8 cellular contexts compared by ENCODE assay signal in genomic region chr3:50237754-50238548, GRCh38. TPM values are rescaled to one million over a fixed set of nuclear protein-coding genes. Genes with fewer than 3 reads are reported as not detected.
DNase-seq lines count a peak whose midpoint lies in the region; ATAC-seq, FAIRE-seq and TF ChIP-seq lines count a peak whose summit lies in the region.

No MANE protein-coding gene starts in this region.

- no peak for TF ChIP-seq RAD21 in HepG2 (CRISPR knock-in tag; IDR thresholded peaks at IDR 0.05)

- TF ChIP-seq EP300 in HepG2 (IDR thresholded peaks at IDR 0.05; ENCODE audit: low read depth in 2 of 2, low read length in 2 of 2) (no peak), HepG2 (CRISPR knock-in tag; IDR thresholded peaks at IDR 0.05; ENCODE audit: borderline replicate concordance) (no peak)

- peak overlapping the region; percentile 82 for H3K27ac ChIP-seq in colonic mucosa
- no peak overlapping the region for H3K27ac ChIP-seq in HepG2 (ENCODE audit: extremely low read length, insufficient read depth, low read length)

- no TSS peak for BruUV-seq in HepG2 (replicated peaks; lab: Mats Ljungman, UMichigan)

- peak overlapping the region; percentile 52 for H3K4me3 ChIP-seq in colonic mucosa
- no peak overlapping the region for H3K4me3 ChIP-seq in HepG2 (replicated peaks in 1 of 3; ENCODE audit: insufficient read depth in 1 of 3, low read depth in 2 of 3, low read length in 3 of 3)

- TF ChIP-seq POLR2A in HepG2 (IDR thresholded peaks at IDR 0.05; ENCODE audit: insufficient read depth in 1 of 2, low read depth in 2 of 2, low read length in 2 of 2) = no peak

- H3K9me3 ChIP-seq in colonic mucosa = no peaks in the 10 kb centered on the region
- H3K9me3 ChIP-seq in HepG2 (ENCODE audit: low read length) = no peaks in the 10 kb centered on the region

- no peak for ATAC-seq in HepG2

- H3K79me2 ChIP-seq in HepG2 (ENCODE audit: insufficient read depth, low read length) = peaks cover 29% of the 10 kb centered on the region

- H3K27me3 ChIP-seq in colonic mucosa (no peaks in the 10 kb centered on the region), HepG2 (ENCODE audit: control insufficient read depth in 1 of 2, insufficient read depth in 2 of 2, low read length in 2 of 2) (no peaks in the 10 kb centered on the region; a peak in 1 of 5 replicates)

- H3K9ac ChIP-seq in colonic mucosa (ENCODE audit: low read depth in 2 of 2, low read length in 2 of 2) = peak overlapping the region; percentile 58 to 89
- peak overlapping the region; percentile 81; the same call in 1 of the 2 replicates for H3K9ac ChIP-seq in HepG2 (ENCODE audit: insufficient read depth, low read depth, low read length)

- peak overlapping the region; percentile 79 for H3K4me2 ChIP-seq in HepG2 (ENCODE audit: low read depth, low read length)

- TF ChIP-seq CTCF in colonic mucosa (IDR thresholded peaks at IDR 0.05) (no peak), HepG2 (CRISPR knock-in tag; IDR thresholded peaks at IDR 0.05) (no peak)

- no CpG with 5 or more reads among the region's 31 CpGs for WGBS in HepG2 (ENCODE audit: low lambda C conversion rate)

- H3K4me1 ChIP-seq in colonic mucosa = peaks cover 31% of the 10 kb centered on the region
- peaks cover 53% of the 10 kb centered on the region for H3K4me1 ChIP-seq in HepG2 (ENCODE audit: insufficient read depth, low read length)

- no peak for FAIRE-seq in HepG2 (lab: Jason Lieb, UNC)

- H3K36me3 ChIP-seq in colonic mucosa (no peaks in the 10 kb centered on the region), HepG2 (replicated peaks in 1 of 2; ENCODE audit: control insufficient read depth in 1 of 2, insufficient read depth in 2 of 2, low read length in 2 of 2) (peaks cover 0 to 2% of the 10 kb centered on the region in 2 experiments; a peak in 1 of 5 replicates)

- in situ Hi-C loops in HepG2 (cut with HindIII; ENCODE audit: extremely low pct_ligation_motif_present, low pct_unique_long_range_greater_than_20kb) = no loop called here

- no peak overlapping the region for H2AFZ ChIP-seq in HepG2 (ENCODE audit: low read length)

- intact Hi-C loops in colonic mucosa (cut with DNase I) = no loop called here
- intact Hi-C loops in HepG2 (cut with micrococcal nuclease; ENCODE audit: unreplicated experiment) = no loop called here

- CTCF ChIA-PET in HepG2 (lab: Yijun Ruan, JAX; ENCODE audit: low intra/inter-chr PET ratio, low total read pairs) = no interaction called here

- peak; percentile 92 for DNase-seq in EL
- DNase-seq in H4 (ENCODE audit: low spot score) = peak; percentile 83
- DNase-seq in NCI-H345 (lab: John Stamatoyannopoulos, UW) = peak; percentile 67
- peak; percentile 93 for DNase-seq in activated CD4-positive, alpha-beta T cell treated with anti-CD3 and anti-CD28 coated beads for 48 hours
- DNase-seq in colonic mucosa = peak; percentile 76
- DNase-seq in HepG2 (ENCODE audit: low spot score) = no peak
- DNase-seq in stimulated activated CD4-positive, alpha-beta T cell treated with anti-CD3 and anti-CD28 coated beads, Interleukin-4, amount 100 ng/mL, for 1 hour = peak; percentile 87
- no peak for DNase-seq in NCI-H2171 treated with DMSO at 0.1 percent for 48 hours (lab: John Stamatoyannopoulos, UW)

- POLR2A ChIA-PET in HepG2 (lab: Yijun Ruan, JAX) = interaction anchor here (1.0 to 1.2 kb wide), 2 partner anchors 10 to 22 kb away, joined by 3 to 4 read pairs; no protein-coding TSS in a partner anchor

- H4K20me1 ChIP-seq in HepG2 (ENCODE audit: insufficient read depth, low read length) = no peaks in the 10 kb centered on the region

RNA-seq across cellular contexts. Expression of gene GNAI2, which starts 1.9 kb away (rescaled TPM):
- 127 and 141 TPM in 2 replicates for total RNA-seq in H4 (2014; rRNA removed; shearing (Covaris generic))
- total RNA-seq in colonic mucosa = 10 to 100 TPM; 48.7 to 77.4 TPM
- total RNA-seq in HepG2 (2016; rRNA removed; fragmentation: Illumina TruSeq; extraction: Trizol) = 34.5 and 51.1 TPM in 2 replicates
- total RNA-seq in HepG2 (2016; cell fraction: cytosol; rRNA removed; fragmentation: Illumina TruSeq; extraction: Trizol; ENCODE audit: low read depth) = 26.6 and 32.1 TPM in 2 replicates
- 33.4 and 51.3 TPM in 2 replicates for total RNA-seq in HepG2 (2016; cell fraction: insoluble cytoplasmic fraction; rRNA removed; fragmentation: Illumina TruSeq; extraction: Trizol)
- 43.7 and 48.0 TPM in 2 replicates for total RNA-seq in HepG2 (2016; cell fraction: membrane; rRNA removed; fragmentation: Illumina TruSeq; extraction: Trizol)
- total RNA-seq in HepG2 (2016; cell fraction: nucleus; rRNA removed; fragmentation: Illumina TruSeq; extraction: Trizol) = 26.6 and 32.5 TPM in 2 replicates
- 66.1 and 66.2 TPM in 2 replicates for polyA plus RNA-seq in HepG2 (2011; rRNA removed)
- 64.5 and 77.2 TPM in 2 replicates for polyA plus RNA-seq in HepG2 (2011; cell fraction: cytosol; rRNA removed)
- 39.4 and 42.6 TPM in 2 replicates for polyA plus RNA-seq in HepG2 (2011; cell fraction: nucleus; rRNA removed)
- polyA plus RNA-seq in HepG2 (2012) = 25.4 and 25.9 TPM in 2 replicates
- polyA plus RNA-seq in HepG2 (2016; cell fraction: cytosol; fragmentation: Illumina TruSeq; extraction: Trizol; ENCODE audit: low read depth) = 37.3 and 42.8 TPM in 2 replicates
- polyA plus RNA-seq in HepG2 (2016; cell fraction: insoluble cytoplasmic fraction; fragmentation: Illumina TruSeq; extraction: Trizol; ENCODE audit: low read depth) = 57.1 and 66.6 TPM in 2 replicates
- polyA plus RNA-seq in HepG2 (2016; cell fraction: membrane; fragmentation: Illumina TruSeq; extraction: Trizol; ENCODE audit: low read depth) = 69.3 and 71.1 TPM in 2 replicates
- polyA plus RNA-seq in HepG2 (2016; cell fraction: nucleus; fragmentation: Illumina TruSeq; extraction: Trizol; ENCODE audit: insufficient read depth, low read depth) = 73.5 and 75.3 TPM in 2 replicates
- polyA minus RNA-seq in HepG2 (2011; rRNA and poly(A)+ RNA removed; ENCODE audit: low replicate concordance) = 111 and 236 TPM in 2 replicates
- 26.0 and 26.4 TPM in 2 replicates for polyA minus RNA-seq in HepG2 (2011; cell fraction: cytosol; rRNA and poly(A)+ RNA removed)
- 16.4 and 20.0 TPM in 2 replicates for polyA minus RNA-seq in HepG2 (2011; cell fraction: nucleus; rRNA and poly(A)+ RNA removed)

RNA-seq across cellular contexts. Expression of gene SEMA3B, which starts 31.0 kb away (rescaled TPM):
- total RNA-seq in H4 (2014; rRNA removed; shearing (Covaris generic)) = 5.9 and 8.9 TPM in 2 replicates
- total RNA-seq in colonic mucosa = 10 to 100 TPM; 51.6 to 57.0 TPM
- total RNA-seq in HepG2 (2016; rRNA removed; fragmentation: Illumina TruSeq; extraction: Trizol) = 25.6 and 93.2 TPM in 2 replicates
- 12.3 and 13.3 TPM in 2 replicates for total RNA-seq in HepG2 (2016; cell fraction: cytosol; rRNA removed; fragmentation: Illumina TruSeq; extraction: Trizol; ENCODE audit: low read depth)
- 23.5 and 94.1 TPM in 2 replicates for total RNA-seq in HepG2 (2016; cell fraction: insoluble cytoplasmic fraction; rRNA removed; fragmentation: Illumina TruSeq; extraction: Trizol)
- total RNA-seq in HepG2 (2016; cell fraction: membrane; rRNA removed; fragmentation: Illumina TruSeq; extraction: Trizol) = 18.0 and 19.0 TPM in 2 replicates
- 106 and 120 TPM in 2 replicates for total RNA-seq in HepG2 (2016; cell fraction: nucleus; rRNA removed; fragmentation: Illumina TruSeq; extraction: Trizol)
- 158 and 173 TPM in 2 replicates for polyA plus RNA-seq in HepG2 (2011; rRNA removed)
- polyA plus RNA-seq in HepG2 (2011; cell fraction: cytosol; rRNA removed) = 99.8 and 199 TPM in 2 replicates
- polyA plus RNA-seq in HepG2 (2011; cell fraction: nucleus; rRNA removed) = 824 and 1,487 TPM in 2 replicates
- 48.8 and 75.5 TPM in 2 replicates for polyA plus RNA-seq in HepG2 (2012)
- 10.5 and 10.8 TPM in 2 replicates for polyA plus RNA-seq in HepG2 (2016; cell fraction: cytosol; fragmentation: Illumina TruSeq; extraction: Trizol; ENCODE audit: low read depth)
- 26.4 and 37.1 TPM in 2 replicates for polyA plus RNA-seq in HepG2 (2016; cell fraction: insoluble cytoplasmic fraction; fragmentation: Illumina TruSeq; extraction: Trizol; ENCODE audit: low read depth)
- 15.3 and 17.6 TPM in 2 replicates for polyA plus RNA-seq in HepG2 (2016; cell fraction: membrane; fragmentation: Illumina TruSeq; extraction: Trizol; ENCODE audit: low read depth)
- polyA plus RNA-seq in HepG2 (2016; cell fraction: nucleus; fragmentation: Illumina TruSeq; extraction: Trizol; ENCODE audit: insufficient read depth, low read depth) = 390 and 409 TPM in 2 replicates
- 84.6 and 160 TPM in 2 replicates for polyA minus RNA-seq in HepG2 (2011; rRNA and poly(A)+ RNA removed; ENCODE audit: low replicate concordance)
- 55.4 and 70.0 TPM in 2 replicates for polyA minus RNA-seq in HepG2 (2011; cell fraction: cytosol; rRNA and poly(A)+ RNA removed)
- polyA minus RNA-seq in HepG2 (2011; cell fraction: nucleus; rRNA and poly(A)+ RNA removed) = 81.1 and 108 TPM in 2 replicates

RNA-seq across cellular contexts. Expression of gene SLC38A3, which starts 32.9 kb away (rescaled TPM):
- not detected in 2 replicates for total RNA-seq in H4 (2014; rRNA removed; shearing (Covaris generic))
- under 1 TPM; 0.24 to 0.40 TPM for total RNA-seq in colonic mucosa
- total RNA-seq in HepG2 (2016; rRNA removed; fragmentation: Illumina TruSeq; extraction: Trizol) = 14.3 and 29.8 TPM in 2 replicates
- 9.4 and 12.0 TPM in 2 replicates for total RNA-seq in HepG2 (2016; cell fraction: cytosol; rRNA removed; fragmentation: Illumina TruSeq; extraction: Trizol; ENCODE audit: low read depth)
- 14.3 and 31.3 TPM in 2 replicates for total RNA-seq in HepG2 (2016; cell fraction: insoluble cytoplasmic fraction; rRNA removed; fragmentation: Illumina TruSeq; extraction: Trizol)
- 13.7 and 15.1 TPM in 2 replicates for total RNA-seq in HepG2 (2016; cell fraction: membrane; rRNA removed; fragmentation: Illumina TruSeq; extraction: Trizol)
- 51.2 and 60.9 TPM in 2 replicates for total RNA-seq in HepG2 (2016; cell fraction: nucleus; rRNA removed; fragmentation: Illumina TruSeq; extraction: Trizol)
- 164 and 247 TPM in 2 replicates for polyA plus RNA-seq in HepG2 (2011; rRNA removed)
- polyA plus RNA-seq in HepG2 (2011; cell fraction: cytosol; rRNA removed) = 69.6 and 77.8 TPM in 2 replicates
- 645 and 755 TPM in 2 replicates for polyA plus RNA-seq in HepG2 (2011; cell fraction: nucleus; rRNA removed)
- 101 and 126 TPM in 2 replicates for polyA plus RNA-seq in HepG2 (2012)
- polyA plus RNA-seq in HepG2 (2016; cell fraction: cytosol; fragmentation: Illumina TruSeq; extraction: Trizol; ENCODE audit: low read depth) = 7.3 and 7.5 TPM in 2 replicates
- 17.2 and 22.9 TPM in 2 replicates for polyA plus RNA-seq in HepG2 (2016; cell fraction: insoluble cytoplasmic fraction; fragmentation: Illumina TruSeq; extraction: Trizol; ENCODE audit: low read depth)
- 12.8 and 13.7 TPM in 2 replicates for polyA plus RNA-seq in HepG2 (2016; cell fraction: membrane; fragmentation: Illumina TruSeq; extraction: Trizol; ENCODE audit: low read depth)
- 146 and 148 TPM in 2 replicates for polyA plus RNA-seq in HepG2 (2016; cell fraction: nucleus; fragmentation: Illumina TruSeq; extraction: Trizol; ENCODE audit: insufficient read depth, low read depth)
- 0.14 and 257 TPM in 2 replicates for polyA minus RNA-seq in HepG2 (2011; rRNA and poly(A)+ RNA removed; ENCODE audit: low replicate concordance)
- polyA minus RNA-seq in HepG2 (2011; cell fraction: cytosol; rRNA and poly(A)+ RNA removed) = 61.1 and 83.0 TPM in 2 replicates
- polyA minus RNA-seq in HepG2 (2011; cell fraction: nucleus; rRNA and poly(A)+ RNA removed) = 113 and 140 TPM in 2 replicates

RNA-seq across cellular contexts. Expression of gene LSMEM2, which starts 40.9 kb away (rescaled TPM):
- total RNA-seq in H4 (2014; rRNA removed; shearing (Covaris generic)) = not detected in 2 replicates
- total RNA-seq in colonic mucosa (not detected), HepG2 (2016; rRNA removed; fragmentation: Illumina TruSeq; extraction: Trizol) (0.07 TPM in 1 of 2 replicates, not detected in the other)
- not detected in 2 replicates for total RNA-seq in HepG2 (2016; cell fraction: cytosol; rRNA removed; fragmentation: Illumina TruSeq; extraction: Trizol; ENCODE audit: low read depth)
- total RNA-seq in HepG2 (2016; cell fraction: insoluble cytoplasmic fraction; rRNA removed; fragmentation: Illumina TruSeq; extraction: Trizol) = 0.06 TPM in 1 of 2 replicates, not detected in the other
- total RNA-seq in HepG2 (2016; cell fraction: membrane; rRNA removed; fragmentation: Illumina TruSeq; extraction: Trizol) = not detected in 2 replicates
- total RNA-seq in HepG2 (2016; cell fraction: nucleus; rRNA removed; fragmentation: Illumina TruSeq; extraction: Trizol) = 0.25 TPM in 1 of 2 replicates, not detected in the other
- polyA plus RNA-seq in HepG2 (2011; rRNA removed) = 0.41 and 0.44 TPM in 2 replicates
- polyA plus RNA-seq in HepG2 (2011; cell fraction: cytosol; rRNA removed) = 0.08 and 0.15 TPM in 2 replicates
- 1.3 and 2.1 TPM in 2 replicates for polyA plus RNA-seq in HepG2 (2011; cell fraction: nucleus; rRNA removed)
- polyA plus RNA-seq in HepG2 (2012) = 0.17 and 0.37 TPM in 2 replicates
- polyA plus RNA-seq in HepG2 (2016; cell fraction: cytosol; fragmentation: Illumina TruSeq; extraction: Trizol; ENCODE audit: low read depth) = not detected in 2 replicates
- not detected in 2 replicates for polyA plus RNA-seq in HepG2 (2016; cell fraction: insoluble cytoplasmic fraction; fragmentation: Illumina TruSeq; extraction: Trizol; ENCODE audit: low read depth)
- not detected in 2 replicates for polyA plus RNA-seq in HepG2 (2016; cell fraction: membrane; fragmentation: Illumina TruSeq; extraction: Trizol; ENCODE audit: low read depth)
- 0.42 TPM in 1 of 2 replicates, not detected in the other for polyA plus RNA-seq in HepG2 (2016; cell fraction: nucleus; fragmentation: Illumina TruSeq; extraction: Trizol; ENCODE audit: insufficient read depth, low read depth)
- polyA minus RNA-seq in HepG2 (2011; rRNA and poly(A)+ RNA removed; ENCODE audit: low replicate concordance) = 0.09 and 0.34 TPM in 2 replicates
- polyA minus RNA-seq in HepG2 (2011; cell fraction: cytosol; rRNA and poly(A)+ RNA removed) = not detected in 2 replicates
- polyA minus RNA-seq in HepG2 (2011; cell fraction: nucleus; rRNA and poly(A)+ RNA removed) = 0.90 TPM in 1 of 2 replicates, not detected in the other

RNA-seq across cellular contexts. Expression of gene GNAT1, which starts 46.5 kb away (rescaled TPM):
- not detected in 2 replicates for total RNA-seq in H4 (2014; rRNA removed; shearing (Covaris generic))
- not detected for total RNA-seq in colonic mucosa
- total RNA-seq in HepG2 (2016; rRNA removed; fragmentation: Illumina TruSeq; extraction: Trizol) = 0.15 TPM in 1 of 2 replicates, not detected in the other
- 1.8 and 2.0 TPM in 2 replicates for total RNA-seq in HepG2 (2016; cell fraction: cytosol; rRNA removed; fragmentation: Illumina TruSeq; extraction: Trizol; ENCODE audit: low read depth)
- 0.09 and 0.28 TPM in 2 replicates for total RNA-seq in HepG2 (2016; cell fraction: insoluble cytoplasmic fraction; rRNA removed; fragmentation: Illumina TruSeq; extraction: Trizol)
- total RNA-seq in HepG2 (2016; cell fraction: membrane; rRNA removed; fragmentation: Illumina TruSeq; extraction: Trizol) = 0.87 and 1.1 TPM in 2 replicates
- 0.25 and 0.44 TPM in 2 replicates for total RNA-seq in HepG2 (2016; cell fraction: nucleus; rRNA removed; fragmentation: Illumina TruSeq; extraction: Trizol)
- polyA plus RNA-seq in HepG2 (2011; rRNA removed) = 0.03 TPM in 1 of 2 replicates, not detected in the other
- polyA plus RNA-seq in HepG2 (2011; cell fraction: cytosol; rRNA removed) = not detected in 2 replicates
- 0.14 and 0.33 TPM in 2 replicates for polyA plus RNA-seq in HepG2 (2011; cell fraction: nucleus; rRNA removed)
- polyA plus RNA-seq in HepG2 (2012) = 0.08 TPM in 1 of 2 replicates, not detected in the other
- polyA plus RNA-seq in HepG2 (2016; cell fraction: cytosol; fragmentation: Illumina TruSeq; extraction: Trizol; ENCODE audit: low read depth) = not detected in 2 replicates
- polyA plus RNA-seq in HepG2 (2016; cell fraction: insoluble cytoplasmic fraction; fragmentation: Illumina TruSeq; extraction: Trizol; ENCODE audit: low read depth) = not detected in 2 replicates
- polyA plus RNA-seq in HepG2 (2016; cell fraction: membrane; fragmentation: Illumina TruSeq; extraction: Trizol; ENCODE audit: low read depth) = not detected in 2 replicates
- polyA plus RNA-seq in HepG2 (2016; cell fraction: nucleus; fragmentation: Illumina TruSeq; extraction: Trizol; ENCODE audit: insufficient read depth, low read depth) = 0.31 TPM in 1 of 2 replicates, not detected in the other
- 0.47 and 2.3 TPM in 2 replicates for polyA minus RNA-seq in HepG2 (2011; rRNA and poly(A)+ RNA removed; ENCODE audit: low replicate concordance)
- 0.26 TPM in 1 of 2 replicates, not detected in the other for polyA minus RNA-seq in HepG2 (2011; cell fraction: cytosol; rRNA and poly(A)+ RNA removed)
- 1.2 and 1.5 TPM in 2 replicates for polyA minus RNA-seq in HepG2 (2011; cell fraction: nucleus; rRNA and poly(A)+ RNA removed)

Comparison
In these comparisons a context has a peak if more than half of its experiments do, and no peak if none do; other contexts are left out.
1. DNase-seq: peak in EL (single experiment), H4 (single experiment), NCI-H345 (single experiment), activated CD4-positive, alpha-beta T cell treated with anti-CD3 and anti-CD28 coated beads for 48 hours (single experiment), colonic mucosa (single experiment) and stimulated activated CD4-positive, alpha-beta T cell treated with anti-CD3 and anti-CD28 coated beads, Interleukin-4, amount 100 ng/mL, for 1 hour (single experiment); none in HepG2 (single experiment) and NCI-H2171 treated with DMSO at 0.1 percent for 48 hours (single experiment).
2. RNA of gene SLC38A3, which starts 32.9 kb away (total RNA-seq): 9.4 to 60.9 TPM in HepG2; 0.24 to 0.40 TPM in colonic mucosa and not detected in H4; every median in the first group is over 4 times any median in the second.